Comparison of ENCODE assay signal across 1 cellular context in the genomic region with DNA sequence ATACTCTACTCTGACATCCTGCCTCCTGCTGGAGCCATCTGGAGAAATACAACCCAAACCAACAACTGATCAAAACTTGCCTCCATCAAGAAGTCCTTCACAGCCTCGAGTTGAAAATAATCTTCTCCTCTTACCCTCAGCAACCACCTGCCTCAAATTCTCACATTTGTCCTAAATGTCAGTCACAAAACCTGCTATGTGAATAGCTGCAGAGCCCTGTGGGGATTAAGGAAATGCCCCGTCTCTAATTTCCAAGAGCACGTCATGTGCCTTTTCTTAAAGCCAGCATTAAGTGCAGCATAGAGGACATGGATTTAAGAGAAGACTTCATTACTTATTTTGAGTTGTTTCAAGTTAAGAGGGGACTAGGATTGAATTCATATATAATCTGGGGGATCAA.
TF ChIP-seq lines count a peak whose summit lies in the region.

No MANE protein-coding gene starts in this region.

TF ChIP-seq in GM23338, 12 proteins besides CTCF, POLR2A, EP300 and RAD21 (continued from another document):
- TF ChIP-seq NANOG (IDR thresholded peaks at IDR 0.05; ENCODE audit: borderline replicate concordance): no peak
- TF ChIP-seq, protein P1, sequence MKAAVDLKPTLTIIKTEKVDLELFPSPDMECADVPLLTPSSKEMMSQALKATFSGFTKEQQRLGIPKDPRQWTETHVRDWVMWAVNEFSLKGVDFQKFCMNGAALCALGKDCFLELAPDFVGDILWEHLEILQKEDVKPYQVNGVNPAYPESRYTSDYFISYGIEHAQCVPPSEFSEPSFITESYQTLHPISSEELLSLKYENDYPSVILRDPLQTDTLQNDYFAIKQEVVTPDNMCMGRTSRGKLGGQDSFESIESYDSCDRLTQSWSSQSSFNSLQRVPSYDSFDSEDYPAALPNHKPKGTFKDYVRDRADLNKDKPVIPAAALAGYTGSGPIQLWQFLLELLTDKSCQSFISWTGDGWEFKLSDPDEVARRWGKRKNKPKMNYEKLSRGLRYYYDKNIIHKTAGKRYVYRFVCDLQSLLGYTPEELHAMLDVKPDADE (IDR thresholded peaks at IDR 0.05): no peak
- TF ChIP-seq JUNB (IDR thresholded peaks at IDR 0.05; ENCODE audit: unreplicated experiment): no peak
- TF ChIP-seq CREB1 (CRISPR knock-in tag; IDR thresholded peaks at IDR 0.05; ENCODE audit: low read depth): no peak
